Comparison of ENCODE assay signal across 25 cellular contexts in the genomic region with DNA sequence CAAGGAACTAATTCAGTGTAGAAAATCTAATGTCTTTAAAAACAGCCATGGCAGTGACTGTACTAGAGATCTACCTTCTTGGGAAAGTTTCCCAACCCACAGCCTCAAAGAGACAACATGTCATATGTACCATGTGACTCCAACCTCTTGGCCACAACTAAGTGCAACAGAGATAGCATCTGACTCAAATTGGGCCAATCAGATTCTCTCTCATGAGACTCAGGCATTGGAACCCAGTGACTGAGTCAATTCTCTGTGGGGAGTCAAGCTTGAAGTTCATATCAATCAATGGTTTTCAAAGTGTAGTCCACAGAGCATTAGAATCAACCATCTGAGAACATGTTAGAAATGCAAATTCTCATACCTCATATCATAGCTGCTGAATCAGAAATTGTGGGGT.
"Had no signal": no experiment of that assay in that cellular context is flagged by ENCODE, and none has a peak within 500 bp of the region (broad histone marks: within the 10 kb centered on the region; RNA-seq: fewer than 3 reads in every experiment).

No MANE protein-coding gene starts in this region.

- H3K27me3 ChIP-seq: body of pancreas, gastrocnemius medialis, neutrophil, right lobe of liver, upper lobe of left lung, vagina had no signal

- H3K36me3 ChIP-seq: adrenal gland, gastrocnemius medialis, neutrophil, right lobe of liver, upper lobe of left lung, vagina, WERI-Rb-1 had no signal

- H3K9me3 ChIP-seq: adrenal gland, body of pancreas, gastrocnemius medialis, neutrophil, right lobe of liver, upper lobe of left lung, vagina had no signal

- H3K27ac Mint-ChIP-seq: activated CD4-positive, alpha-beta memory T cell treated with anti-CD3 and anti-CD28 coated beads, Interleukin-2, amount 10 ng/mL, durations not matched to agents 7 days and 5 days; activated CD4-positive, alpha-beta T cell treated with anti-CD3 and anti-CD28 coated beads, Interleukin-2, amount 10 ng/mL, durations not matched to agents 24 days and 14 days; activated naive CD4-positive, alpha-beta T cell treated with anti-CD3 and anti-CD28 coated beads, Interleukin-2, amount 50 U/mL, for 24 hours; mesothelial cell of epicardium; naive B cell; nephron progenitor cell; stimulated activated naive CD8-positive, alpha-beta T cell treated with anti-CD3 and anti-CD28 coated beads, Interleukin-15, Interleukin-2, amounts not matched to agents 100 ng/mL and 50 ng/mL, for 24 hours had no signal

- H3K27ac ChIP-seq: adrenal gland, body of pancreas, epithelial cell of prostate, gastrocnemius medialis, neutrophil, right lobe of liver, upper lobe of left lung, vagina, WERI-Rb-1 had no signal

- H3K9me3 Mint-ChIP-seq: activated CD4-positive, alpha-beta memory T cell treated with anti-CD3 and anti-CD28 coated beads, Interleukin-2, amount 10 ng/mL, durations not matched to agents 7 days and 5 days; activated naive CD4-positive, alpha-beta T cell treated with anti-CD3 and anti-CD28 coated beads, Interleukin-2, amount 50 U/mL, for 24 hours; stimulated activated naive CD8-positive, alpha-beta T cell treated with anti-CD3 and anti-CD28 coated beads, Interleukin-15, Interleukin-2, amounts not matched to agents 100 ng/mL and 50 ng/mL, for 24 hours had no signal

- H3K27me3 Mint-ChIP-seq: activated CD4-positive, alpha-beta memory T cell treated with anti-CD3 and anti-CD28 coated beads, Interleukin-2, amount 10 ng/mL, durations not matched to agents 7 days and 5 days; activated CD4-positive, alpha-beta T cell treated with anti-CD3 and anti-CD28 coated beads, Interleukin-2, amount 10 ng/mL, durations not matched to agents 24 days and 14 days; activated naive CD4-positive, alpha-beta T cell treated with anti-CD3 and anti-CD28 coated beads, Interleukin-2, amount 50 U/mL, for 24 hours; stimulated activated naive CD8-positive, alpha-beta T cell treated with anti-CD3 and anti-CD28 coated beads, Interleukin-15, Interleukin-2, amounts not matched to agents 100 ng/mL and 50 ng/mL, for 24 hours had no signal

- DNase-seq: activated CD4-positive, alpha-beta memory T cell treated with anti-CD3 and anti-CD28 coated beads, Interleukin-2, amount 10 ng/mL, durations not matched to agents 7 days and 5 days; activated CD4-positive, alpha-beta T cell treated with anti-CD3 and anti-CD28 coated beads, Interleukin-2, amount 10 ng/mL, durations not matched to agents 24 days and 14 days; activated effector memory CD4-positive, alpha-beta T cell treated with anti-CD3 and anti-CD28 coated beads, Interleukin-2, amount 50 U/mL, for 16 hours; activated T-cell treated with anti-CD3 and anti-CD28 coated beads, Interleukin-2, amount 50 U/mL, for 48 hours; adrenal gland; aorta; body of pancreas; effector CD8-positive, alpha-beta T cell; gastrocnemius medialis; glutamatergic neuron; islet precursor cell; left colon; naive B cell; nephron progenitor cell; right lobe of liver; stimulated activated CD4-positive, alpha-beta T cell treated with anti-CD3 and anti-CD28 coated beads, Interleukin-2, amount 100 ng/mL, for 48 hours; T-helper 9 cell; upper lobe of left lung; WERI-Rb-1 had no signal

- H3K4me3 ChIP-seq: adrenal gland, body of pancreas, gastrocnemius medialis, right lobe of liver, upper lobe of left lung, vagina had no signal

- H3K4me1 ChIP-seq: adrenal gland, body of pancreas, gastrocnemius medialis, upper lobe of left lung, vagina had no signal

- H3K4me3 Mint-ChIP-seq: activated CD4-positive, alpha-beta memory T cell treated with anti-CD3 and anti-CD28 coated beads, Interleukin-2, amount 10 ng/mL, durations not matched to agents 7 days and 5 days; activated CD4-positive, alpha-beta T cell treated with anti-CD3 and anti-CD28 coated beads, Interleukin-2, amount 10 ng/mL, durations not matched to agents 24 days and 14 days; activated naive CD4-positive, alpha-beta T cell treated with anti-CD3 and anti-CD28 coated beads, Interleukin-2, amount 50 U/mL, for 24 hours; mesothelial cell of epicardium; naive B cell; nephron progenitor cell; stimulated activated naive CD8-positive, alpha-beta T cell treated with anti-CD3 and anti-CD28 coated beads, Interleukin-15, Interleukin-2, amounts not matched to agents 100 ng/mL and 50 ng/mL, for 24 hours had no signal

- H3K4me1 Mint-ChIP-seq: activated CD4-positive, alpha-beta memory T cell treated with anti-CD3 and anti-CD28 coated beads, Interleukin-2, amount 10 ng/mL, durations not matched to agents 7 days and 5 days; activated CD4-positive, alpha-beta T cell treated with anti-CD3 and anti-CD28 coated beads, Interleukin-2, amount 10 ng/mL, durations not matched to agents 24 days and 14 days; naive B cell; nephron progenitor cell had no signal

- ATAC-seq: body of pancreas, gastrocnemius medialis, left colon, right lobe of liver had no signal

- H3K36me3 Mint-ChIP-seq: mesothelial cell of epicardium, naive B cell had no signal
